10 cellular contexts compared by ENCODE assay signal in the genomic region with DNA sequence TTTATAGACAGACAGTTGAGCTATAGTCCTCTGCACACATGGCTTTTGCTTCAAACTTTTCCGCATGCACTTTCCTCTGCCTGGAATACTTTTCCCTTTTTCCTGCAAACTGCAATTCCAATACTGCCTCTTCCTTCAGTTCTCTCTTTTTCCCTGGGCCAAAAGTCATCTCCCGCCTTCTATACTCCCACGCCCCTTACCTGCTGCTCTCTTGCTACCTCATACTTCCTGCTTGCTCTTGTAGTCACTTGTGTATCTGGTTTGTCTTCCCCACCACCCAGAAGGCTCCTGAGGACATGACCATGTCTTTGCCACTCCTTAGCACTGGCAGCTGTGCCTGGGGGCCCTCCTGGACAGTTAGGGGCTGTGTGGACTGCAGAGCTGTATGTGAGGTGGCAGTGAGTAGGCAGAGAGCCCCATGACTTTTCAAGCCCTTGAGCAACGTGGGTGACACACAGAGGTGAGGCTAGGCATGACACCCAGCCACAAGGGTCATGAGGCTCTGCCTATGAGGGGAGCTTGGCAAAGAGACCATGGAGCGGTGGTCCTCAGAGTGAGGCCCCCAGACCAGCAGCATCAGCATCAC. TPM values are rescaled to one million over a fixed set of nuclear protein-coding genes. Genes with fewer than 3 reads are reported as not detected.
DNase-seq lines count a peak whose midpoint lies in the region; ATAC-seq, FAIRE-seq and TF ChIP-seq lines count a peak whose summit lies in the region.
"Had no signal": no experiment of that assay in that cellular context is flagged by ENCODE, and none has a peak within 500 bp of the region (broad histone marks: within the 10 kb centered on the region; RNA-seq: fewer than 3 reads in every experiment).

No MANE protein-coding gene starts in this region.

- H3K4me3 ChIP-seq in bronchial epithelial cell (ENCODE audit: low read depth, low read length) (no peak overlapping the region), skeletal muscle tissue (ENCODE audit: low read length in 3 of 3) (no peak overlapping the region)
- H3K4me3 ChIP-seq: BLaER1 treated with 17β-estradiol and CSF1 and Interleukin-3, amounts not matched to agents 10 nM and 100 nM had no signal

- FAIRE-seq in bronchial epithelial cell (lab: Jason Lieb, UNC) (no peak), frontal cortex (lab: Jason Lieb, UNC) (no peak)

- H3K27me3 Mint-ChIP-seq in endothelial cell (ENCODE audit: unreplicated experiment) = peaks cover 16% of the 10 kb centered on the region

- H3K27me3 ChIP-seq in bronchial epithelial cell (ENCODE audit: control insufficient read depth, insufficient read depth, low read length) (no peaks in the 10 kb centered on the region), skeletal muscle tissue (ENCODE audit: control insufficient read depth in 3 of 3, insufficient read depth in 3 of 3, low read length in 3 of 3) (peaks cover 0 to 5% (median 0%) of the 10 kb centered on the region in 3 donors)

- peaks cover 2% of the 10 kb centered on the region for H3K4me1 Mint-ChIP-seq in endothelial cell (ENCODE audit: unreplicated experiment)

- H3K4me3 Mint-ChIP-seq in endothelial cell (ENCODE audit: unreplicated experiment) = no peak overlapping the region

- H3K9me3 Mint-ChIP-seq in endothelial cell (ENCODE audit: unreplicated experiment) = no peaks in the 10 kb centered on the region

- ATAC-seq in activated CD4-positive, CD25-positive, alpha-beta regulatory T cell treated with anti-CD3 and anti-CD28 coated beads, Interleukin-2, amount 50 U/mL, for 24 hours = peak; percentile 13 to 51

- no peaks in the 10 kb centered on the region for H3K36me3 Mint-ChIP-seq in endothelial cell (ENCODE audit: low read depth, unreplicated experiment)

- H3K9ac ChIP-seq in skeletal muscle tissue (ENCODE audit: low read depth in 1 of 3, low read length in 3 of 3) = peak overlapping the region in 1 of 3 donors; percentile 64
- H3K9ac ChIP-seq: BLaER1 treated with 17β-estradiol and CSF1 and Interleukin-3, amounts not matched to agents 10 nM and 100 nM had no signal

- no peak for DNase-seq in activated CD4-positive, CD25-positive, alpha-beta regulatory T cell treated with anti-CD3 and anti-CD28 coated beads, Interleukin-2, amount 50 U/mL, for 72 hours
- DNase-seq in HPDE6-E6E7 (ENCODE audit: extremely low spot score) (peak; percentile 63), bronchial epithelial cell (ENCODE audit: low read depth) (peak; percentile 65), COR-L47 (lab: John Stamatoyannopoulos, UW) (no peak), frontal cortex (ENCODE audit: low spot score in 2 of 2) (no peak), endothelial cell (ENCODE audit: low spot score) (no peak)
- DNase-seq: stimulated activated CD4-positive, alpha-beta T cell treated with anti-CD3 and anti-CD28 coated beads, Interleukin-2, amount 100 ng/mL, for 48 hours had no signal

- peak; percentile 13 for TF ChIP-seq CTCF in bronchial epithelial cell (IDR thresholded peaks at IDR 0.05; ENCODE audit: insufficient read depth, low read length, severe bottlenecking)
- TF ChIP-seq CTCF in endothelial cell (IDR thresholded peaks at IDR 0.05; ENCODE audit: unreplicated experiment) = no peak

- H3K36me3 ChIP-seq in bronchial epithelial cell (ENCODE audit: control insufficient read depth, insufficient read depth, low read length) (peaks cover 1% of the 10 kb centered on the region), skeletal muscle tissue (ENCODE audit: control insufficient read depth in 3 of 3, insufficient read depth in 3 of 3, low read length in 3 of 3) (peaks cover 12 to 34% (median 27%) of the 10 kb centered on the region in 3 donors)
- H3K36me3 ChIP-seq: BLaER1 treated with 17β-estradiol and CSF1 and Interleukin-3, amounts not matched to agents 10 nM and 100 nM had no signal

- no peak overlapping the region for H3K27ac Mint-ChIP-seq in endothelial cell (ENCODE audit: unreplicated experiment)

- H3K4me1 ChIP-seq in skeletal muscle tissue (ENCODE audit: control insufficient read depth in 3 of 3, insufficient read depth in 3 of 3, low read length in 3 of 3) = peaks cover 68 to 88% (median 74%) of the 10 kb centered on the region in 3 donors

- peak overlapping the region; percentile 5 for H3K27ac ChIP-seq in skeletal muscle tissue (ENCODE audit: low read depth, low read length)
- H3K27ac ChIP-seq: BLaER1 treated with 17β-estradiol and CSF1 and Interleukin-3, amounts not matched to agents 10 nM and 100 nM had no signal

- H3K9me3 ChIP-seq in skeletal muscle tissue (ENCODE audit: control insufficient read depth in 3 of 3, low read length in 3 of 3) = no peaks in the 10 kb centered on the region
- H3K9me3 ChIP-seq: BLaER1 treated with 17β-estradiol and CSF1 and Interleukin-3, amounts not matched to agents 10 nM and 100 nM had no signal

RNA-seq across cellular contexts. Expression of gene SPEG, which starts 23.2 kb away (rescaled TPM):
- 1.8 and 2.4 TPM in 2 replicates for total RNA-seq in bronchial epithelial cell
- total RNA-seq in skeletal muscle tissue = 95.5 TPM
- 13.0 TPM for total RNA-seq in frontal cortex
- total RNA-seq in endothelial cell (ENCODE audit: unreplicated experiment) = 6.1 TPM

RNA-seq across cellular contexts. Expression of gene DES, which starts 39.7 kb away (rescaled TPM):
- total RNA-seq in bronchial epithelial cell (not detected in 2 replicates), skeletal muscle tissue (3,588 TPM), frontal cortex (0.41 TPM), endothelial cell (ENCODE audit: unreplicated experiment) (0.10 TPM)

RNA-seq across cellular contexts. Expression of gene GMPPA, which starts 40.8 kb away (rescaled TPM):
- total RNA-seq in bronchial epithelial cell = 40.3 and 49.0 TPM in 2 replicates
- 27.7 TPM for total RNA-seq in skeletal muscle tissue
- 13.0 TPM for total RNA-seq in frontal cortex
- total RNA-seq in endothelial cell (ENCODE audit: unreplicated experiment) = 30.2 TPM

RNA-seq across cellular contexts. Expression of gene ASIC4, which starts 56.4 kb away (rescaled TPM):
- total RNA-seq in bronchial epithelial cell (under 0.01 and 0.53 TPM in 2 replicates), skeletal muscle tissue (not detected), frontal cortex (2.9 TPM), endothelial cell (ENCODE audit: unreplicated experiment) (1.6 TPM)

Comparison
In these comparisons a context has a peak if more than half of its experiments do, and no peak if none do; other contexts are left out.
1. DNase-seq: peak in HPDE6-E6E7 (single experiment) and bronchial epithelial cell (single experiment); none in activated CD4-positive, CD25-positive, alpha-beta regulatory T cell treated with anti-CD3 and anti-CD28 coated beads, Interleukin-2, amount 50 U/mL, for 72 hours (single experiment), COR-L47 (single experiment), frontal cortex (0 of 2) and endothelial cell (single experiment).
2. RNA of gene DES, which starts 39.7 kb away (total RNA-seq): 3,588 TPM in skeletal muscle tissue (single experiment); 0.41 TPM in frontal cortex (single experiment), 0.10 TPM in endothelial cell (single experiment) and not detected in bronchial epithelial cell; every median in the first group is over 1,000 times any median in the second.